In genomic region chr12:1339608-1340319, GRCh38 we compare ENCODE assay signal across 18 cellular contexts.
A peak's percentile ranks its signal among the peaks of the same experiment; 100 is the strongest.
DNase-seq lines count a peak whose midpoint lies in the region; ATAC-seq and TF ChIP-seq lines count a peak whose summit lies in the region.
"Had no signal": no experiment of that assay in that cellular context is flagged by ENCODE, and none has a peak within 500 bp of the region (broad histone marks: within the 10 kb centered on the region; RNA-seq: fewer than 3 reads in every experiment).

No MANE protein-coding gene starts in this region.

- no peak overlapping the region for H3K27ac ChIP-seq in IMR-90 (ENCODE audit: insufficient read depth, low read length)
- H3K27ac ChIP-seq in heart left ventricle = no peak overlapping the region
- H3K27ac ChIP-seq in neuronal stem cell (replicated peaks; ENCODE audit: low read length) = no peak overlapping the region
- no peak overlapping the region for H3K27ac ChIP-seq in esophagus muscularis mucosa (replicated peaks in 1 of 4)
- H3K27ac ChIP-seq: C4-2B, KMS-11, Peyer's patch had no signal

- CTCF ChIA-PET in IMR-90 (lab: Yijun Ruan, JAX) = interaction anchor here (0.6 kb wide), 1 partner anchor 240 kb away, joined by 4 read pairs; no protein-coding TSS in a partner anchor
- CTCF ChIA-PET in GM10248 (lab: Yijun Ruan, JAX) = no interaction called here

- DNase-seq in G401 (ENCODE audit: low spot score) (peak; percentile 77), IMR-90 (no peak), heart left ventricle (no peak), neuronal stem cell (ENCODE audit: low spot score) (no peak), H4 (ENCODE audit: low spot score) (no peak), GM10248 (ENCODE audit: extremely low spot score) (no peak), GF-D8 (lab: John Stamatoyannopoulos, UW) (no peak), esophagus muscularis mucosa (ENCODE audit: extremely low spot score) (no peak)
- DNase-seq: AML-193; NCI-H1436; NCI-H2081; NCI-H510A; NCI-H748 treated with DMSO at 0.1 percent for 48 hours; NK-92 treated with Interleukin-12 subunit alpha and Interleukin-12 subunit beta, amount 100 ng/mL, for 24 hours; Peyer's patch; SW 1271 had no signal

- H3K4me1 ChIP-seq in IMR-90 (ENCODE audit: control insufficient read depth, insufficient read depth, low read length) (no peaks in the 10 kb centered on the region), heart left ventricle (peaks cover 0 to 28% (median 0%) of the 10 kb centered on the region in 12 donors), neuronal stem cell (ENCODE audit: control insufficient read depth in 2 of 2, insufficient read depth in 1 of 2, low read depth in 1 of 2, low read length in 2 of 2) (no peaks in the 10 kb centered on the region), esophagus muscularis mucosa (peaks cover 0 to 3% (median 0%) of the 10 kb centered on the region in 4 donors)

- peak overlapping the region; percentile 41 for H2AFZ ChIP-seq in IMR-90 (replicated peaks; ENCODE audit: low read length, poor library complexity)
- no peak overlapping the region for H2AFZ ChIP-seq in neuronal stem cell (ENCODE audit: low read length)

- H2AK5ac ChIP-seq in IMR-90 (ENCODE audit: low read depth, low read length) (0 out of 2 replicates have a peak overlapping the region, but pooled peaks have one; percentile 15), neuronal stem cell (ENCODE audit: low read depth, low read length) (peak overlapping the region; percentile 9)

- TF ChIP-seq POLR2A in IMR-90 (IDR thresholded peaks at IDR 0.05; ENCODE audit: low read depth, low read length) (no peak), heart left ventricle (IDR thresholded peaks at IDR 0.05) (no peak), esophagus muscularis mucosa (IDR thresholded peaks at IDR 0.05; ENCODE audit: low read depth) (no peak)

- ATAC-seq in IMR-90 (ENCODE audit: low read depth) = no peak
- peak; percentile 24 to 61 (median 42) for ATAC-seq in heart left ventricle

- WGBS in IMR-90 (ENCODE audit: extremely low coverage in 2 of 2, insufficient read length in 1 of 2), 2 experiments = 100% methylated on average over 1 of the region's 7 CpGs; no CpG with 5 or more reads in 1 of the 2 experiments
- WGBS in heart left ventricle, 4 donors = 54 to 86% (median 78%) methylated on average over 5 to 7 of the region's 7 CpGs
- no CpG with 5 or more reads among the region's 7 CpGs for WGBS in neuronal stem cell (ENCODE audit: extremely low coverage in 2 of 2, insufficient read length in 2 of 2, insufficient replicate concordance in 1 of 2), 2 donors
- WGBS in esophagus muscularis mucosa = 98% methylated on average over 7 of the region's 7 CpGs

- H2AK9ac ChIP-seq in IMR-90 (replicated peaks; ENCODE audit: low read depth, low read length, poor library complexity) = peak overlapping the region; percentile 33

- H4K5ac ChIP-seq in IMR-90 (ENCODE audit: low read depth, low read length) = no peak overlapping the region

- TF ChIP-seq CTCF in IMR-90 (conservative IDR thresholded peaks at IDR 0.05; ENCODE audit: low read depth, low read length) = no peak
- no peak for TF ChIP-seq CTCF in heart left ventricle (IDR thresholded peaks at IDR 0.05)
- TF ChIP-seq CTCF in GM10248 (IDR thresholded peaks at IDR 0.05; ENCODE audit: control extremely low read depth, extremely low read depth, low read depth, missing control alignments) = no peak
- TF ChIP-seq CTCF in esophagus muscularis mucosa (IDR thresholded peaks at IDR 0.05) = no peak

- H2BK120ac ChIP-seq in IMR-90 (ENCODE audit: low read depth, low read length) (no peak overlapping the region), neuronal stem cell (ENCODE audit: low read depth, low read length) (no peak overlapping the region)

- H2BK5ac ChIP-seq in IMR-90 (ENCODE audit: low read depth, low read length, poor library complexity, severe bottlenecking) (no peak overlapping the region), neuronal stem cell (ENCODE audit: low read length) (no peak overlapping the region)

- intact Hi-C loops in IMR-90 (cut with micrococcal nuclease) (no loop called here), heart left ventricle (cut with DNase I) (no loop called here), esophagus muscularis mucosa (cut with DNase I) (no loop called here)

- no peak overlapping the region for H3K4me2 ChIP-seq in IMR-90 (ENCODE audit: low read depth, low read length)
- no peak overlapping the region for H3K4me2 ChIP-seq in neuronal stem cell (ENCODE audit: insufficient read depth, low read length, poor library complexity, severe bottlenecking)
- H3K4me2 ChIP-seq: KMS-11 had no signal

- no peak overlapping the region for H2BK20ac ChIP-seq in IMR-90 (ENCODE audit: low read depth, low read length)

- H3K56ac ChIP-seq in IMR-90 (ENCODE audit: extremely low read depth, insufficient read depth, low read length) = no peak overlapping the region

- H3K79me1 ChIP-seq in IMR-90 (ENCODE audit: low read depth in 1 of 2, low read length in 2 of 2) = peaks cover 10 to 17% of the 10 kb centered on the region in 2 experiments
- H3K79me1 ChIP-seq in neuronal stem cell (ENCODE audit: low read depth, low read length) = no peaks in the 10 kb centered on the region

- H4K8ac ChIP-seq in IMR-90 (ENCODE audit: low read depth in 2 of 2, low read length in 2 of 2) (no peak overlapping the region), neuronal stem cell (ENCODE audit: low read depth, low read length) (no peak overlapping the region)

- TF ChIP-seq EP300 in esophagus muscularis mucosa (IDR thresholded peaks at IDR 0.05) = no peak

- H3K36me3 ChIP-seq in IMR-90 (ENCODE audit: control insufficient read depth, insufficient read depth, low read length) (no peaks in the 10 kb centered on the region), heart left ventricle (peaks cover 0 to 7% (median 0%) of the 10 kb centered on the region in 9 donors), neuronal stem cell (replicated peaks in 1 of 2; ENCODE audit: control insufficient read depth in 2 of 2, insufficient read depth in 2 of 2, low read length in 2 of 2) (no peaks in the 10 kb centered on the region), esophagus muscularis mucosa (peaks cover 0 to 10% (median 0%) of the 10 kb centered on the region in 4 donors)
- H3K36me3 ChIP-seq: Peyer's patch had no signal

- dilution Hi-C loops in IMR-90 (cut with HindIII; ENCODE audit: low sequenced_read_pairs, unreplicated experiment) = no loop called here

- H3K9ac ChIP-seq in IMR-90 (ENCODE audit: low read depth, low read length) (no peak overlapping the region), neuronal stem cell (ENCODE audit: low read depth, low read length, poor library complexity) (no peak overlapping the region)
- H3K9ac ChIP-seq: KMS-11 had no signal

- in situ Hi-C loops in G401 (cut with HindIII; ENCODE audit: low sequenced_read_pairs) (no loop called here), IMR-90 (cut with MboI; ENCODE audit: low sequenced_read_pairs) (no loop called here)

- H3K9me1 ChIP-seq in IMR-90 (ENCODE audit: insufficient read depth, low read length) = peaks cover 7% of the 10 kb centered on the region; the same call in 1 of the 2 replicates

- H3K18ac ChIP-seq in IMR-90 (ENCODE audit: low read depth, low read length) (no peak overlapping the region), neuronal stem cell (ENCODE audit: low read length) (peak overlapping the region; percentile 12)

- H3K4me3 ChIP-seq in IMR-90 (ENCODE audit: insufficient read depth, low read depth, low read length) = no peak overlapping the region
- H3K4me3 ChIP-seq in heart left ventricle = no peak overlapping the region
- H3K4me3 ChIP-seq in neuronal stem cell (ENCODE audit: low read length in 2 of 2) = no peak overlapping the region
- H3K4me3 ChIP-seq in esophagus muscularis mucosa = no peak overlapping the region
- H3K4me3 ChIP-seq: Peyer's patch had no signal

- H4K91ac ChIP-seq in IMR-90 (ENCODE audit: insufficient read depth, low read depth, low read length) (no peak overlapping the region), neuronal stem cell (ENCODE audit: low read depth, low read length, poor library complexity) (no peak overlapping the region)

- H3K4ac ChIP-seq in IMR-90 (ENCODE audit: low read depth, low read length) (no peak overlapping the region), neuronal stem cell (ENCODE audit: low read length) (no peak overlapping the region)

- peak overlapping the region; percentile 88 for H2BK12ac ChIP-seq in neuronal stem cell (ENCODE audit: low read length)

- H3K14ac ChIP-seq in IMR-90 (replicated peaks; ENCODE audit: low read depth, low read length) (no peak overlapping the region; the same call in none of the 2 replicates), neuronal stem cell (ENCODE audit: low read length) (no peak overlapping the region)

- no peak overlapping the region for H3K23ac ChIP-seq in IMR-90 (ENCODE audit: low read depth, low read length)
- no peak overlapping the region for H3K23ac ChIP-seq in neuronal stem cell (ENCODE audit: low read depth, low read length, poor library complexity)

- TF ChIP-seq RAD21 in IMR-90 (IDR thresholded peaks at IDR 0.05; ENCODE audit: low read length) = no peak

- BruUV-seq in IMR-90 (replicated peaks; lab: Mats Ljungman, UMichigan) = no TSS peak

- H2BK15ac ChIP-seq in IMR-90 (ENCODE audit: low read depth, low read length) = no peak overlapping the region
- H2BK15ac ChIP-seq in neuronal stem cell (ENCODE audit: low read length) = peak overlapping the region; percentile 4

- H3K9me3 ChIP-seq in IMR-90 (ENCODE audit: control insufficient read depth, insufficient read depth, low read length) = no peaks in the 10 kb centered on the region
- H3K9me3 ChIP-seq in heart left ventricle = no peaks in the 10 kb centered on the region
- H3K9me3 ChIP-seq in neuronal stem cell (replicated peaks in 1 of 2; ENCODE audit: control insufficient read depth in 2 of 2, insufficient read depth in 1 of 2, low read depth in 1 of 2, low read length in 2 of 2) = no peaks in the 10 kb centered on the region
- no peaks in the 10 kb centered on the region for H3K9me3 ChIP-seq in esophagus muscularis mucosa
- H3K9me3 ChIP-seq: Peyer's patch had no signal

- POLR2A ChIA-PET in IMR-90 (lab: Charles Lee; ENCODE audit: unreplicated experiment) (no interaction called here), GM10248 (lab: Yijun Ruan, JAX) (no interaction called here)

- H3K27me3 ChIP-seq in IMR-90 (ENCODE audit: control insufficient read depth, insufficient read depth, low read length) = no peaks in the 10 kb centered on the region
- no peaks in the 10 kb centered on the region for H3K27me3 ChIP-seq in heart left ventricle
- no peaks in the 10 kb centered on the region for H3K27me3 ChIP-seq in neuronal stem cell (ENCODE audit: control insufficient read depth in 3 of 3, insufficient read depth in 3 of 3, low read depth in 1 of 3, low read length in 3 of 3)
- no peaks in the 10 kb centered on the region for H3K27me3 ChIP-seq in esophagus muscularis mucosa
- H3K27me3 ChIP-seq: Peyer's patch had no signal

- H4K20me1 ChIP-seq in IMR-90 (ENCODE audit: insufficient read depth, low read length) = 0 out of 2 replicates have a peak, but pooled peaks cover 4% of the 10 kb centered on the region

TF ChIP-seq in IMR-90, 13 proteins besides CTCF, POLR2A, EP300 and RAD21 (continues in another document):
- TF ChIP-seq MAFK (IDR thresholded peaks at IDR 0.05; ENCODE audit: low read depth, low read length) = no peak
- no peak for TF ChIP-seq SMC3 (IDR thresholded peaks at IDR 0.05; ENCODE audit: low read depth, low read length)
